In the genomic region with DNA sequence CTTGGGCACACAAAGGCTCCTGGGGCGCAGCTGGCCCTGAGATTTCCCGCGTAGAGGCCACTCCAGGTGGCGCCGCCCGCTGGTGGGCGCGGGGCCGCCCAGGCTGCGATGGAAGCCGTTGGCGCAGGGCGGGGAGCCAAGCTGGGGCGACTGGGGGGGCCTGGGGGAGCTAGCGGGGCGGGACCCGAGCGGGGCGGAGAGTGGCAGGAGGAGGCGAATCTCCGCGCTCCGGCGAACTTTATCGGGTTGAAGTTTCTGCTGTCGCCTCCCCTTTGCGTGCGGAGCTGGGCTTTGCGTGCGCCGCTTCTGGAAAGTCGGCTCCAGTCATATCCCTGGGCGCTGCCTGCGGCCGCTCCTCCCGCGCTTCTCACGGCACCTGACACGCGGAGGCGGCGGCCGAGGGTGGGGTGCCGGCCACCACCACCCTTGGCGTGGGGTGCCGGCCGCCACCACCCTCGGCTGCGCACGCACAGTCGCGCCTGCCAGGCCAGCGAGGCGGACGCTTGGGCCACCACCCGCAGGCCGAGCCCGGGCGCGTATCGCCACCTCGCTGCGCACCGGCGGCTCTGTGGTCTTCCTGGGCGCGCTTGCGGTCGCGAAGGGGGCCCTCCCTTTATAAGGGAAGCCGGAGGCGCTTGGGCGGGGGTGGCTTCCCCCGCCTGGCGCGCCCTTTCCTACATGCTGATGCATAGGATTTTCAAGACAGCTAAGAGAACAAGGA, we compare ENCODE assay signal across 8 cellular contexts. TPM values are rescaled to one million over a fixed set of nuclear protein-coding genes. Genes with fewer than 3 reads are reported as not detected.
DNase-seq lines count a peak whose midpoint lies in the region; ATAC-seq and TF ChIP-seq lines count a peak whose summit lies in the region.

No MANE protein-coding gene starts in this region.

- peaks cover 0 to 13% of the 10 kb centered on the region in 2 donors for H3K27me3 ChIP-seq in breast epithelium

- no peaks in the 10 kb centered on the region for H3K36me3 ChIP-seq in breast epithelium

- H3K4me1 ChIP-seq in breast epithelium: peaks cover 0 to 3% of the 10 kb centered on the region in 2 donors

- peak overlapping the region; percentile 89 to 97 for H3K27ac ChIP-seq in breast epithelium

- no peaks in the 10 kb centered on the region for H3K9me3 ChIP-seq in breast epithelium

- peak in 1 of 3 donors; percentile 36 for TF ChIP-seq CTCF in breast epithelium (IDR thresholded peaks at IDR 0.05)

- intact Hi-C loops in breast epithelium (cut with DNase I; ENCODE audit: low total_unique reads): no loop called here

- H3K4me3 ChIP-seq in breast epithelium: peak overlapping the region; percentile 58 to 88 (median 70)

- in situ Hi-C loops in Caki2 (cut with HindIII; ENCODE audit: low pct_unique_long_range_greater_than_20kb, low sequenced_read_pairs): no loop called here

- DNase-seq in Caki2 (ENCODE audit: low read depth) (peak; percentile 95), HT-29 (ENCODE audit: low spot score) (peak; percentile 94), SK-N-DZ (ENCODE audit: low spot score) (peak; percentile 55), breast epithelium (ENCODE audit: low spot score in 2 of 2) (peak; percentile 59 to 60), kidney tubule cell (ENCODE audit: low spot score) (peak; percentile 71)
- peak; percentile 77 to 86 for DNase-seq in stimulated activated CD4-positive, alpha-beta T cell treated with anti-CD3 and anti-CD28 coated beads, Interleukin-2, amount 100 ng/mL, for 24 hours
- DNase-seq in effector CD4-positive, alpha-beta T cell: no peak

- TF ChIP-seq POLR2A in breast epithelium (IDR thresholded peaks at IDR 0.05): peak; percentile 7

- peak; percentile 29 for ATAC-seq in GM19468 (IDR thresholded peaks at IDR 0.05; ENCODE audit: extremely low read depth, unreplicated experiment)

RNA-seq across cellular contexts. Expression of gene CYP1B1, which starts 0.9 kb away (rescaled TPM):
- total RNA-seq in Caki2 (2014; rRNA removed; shearing (Covaris generic); ENCODE audit: low replicate concordance): 3.0 and 5.5 TPM in 2 replicates
- 13.5 and 17.7 TPM in 2 replicates for total RNA-seq in HT-29 (2014; rRNA removed; shearing (Covaris generic))
- 0.38 and 0.73 TPM in 2 replicates for polyA plus RNA-seq in SK-N-DZ (2014; cell fraction: cytosol; rRNA removed)
- 0.76 and 1.0 TPM in 2 replicates for polyA plus RNA-seq in SK-N-DZ (2014; cell fraction: nucleus; rRNA removed)
- 100 to 1,000 TPM in 1 of 3 donors, 10 to 100 TPM in 2; 32.9 to 166 (median 39.0) TPM for total RNA-seq in breast epithelium
